ENCODE assay signal across 8 cellular contexts in genomic region chr9:137611623-137612609, GRCh38. TPM values are rescaled to one million over a fixed set of nuclear protein-coding genes. Genes with fewer than 3 reads are reported as not detected.
DNase-seq lines count a peak whose midpoint lies in the region; ATAC-seq and TF ChIP-seq lines count a peak whose summit lies in the region.

No MANE protein-coding gene starts in this region.

- ATAC-seq in Panc1 (peak; percentile 73), GM21619 (IDR thresholded peaks at IDR 0.05; ENCODE audit: unreplicated experiment) (no peak), HG03460 (IDR thresholded peaks at IDR 0.05; ENCODE audit: unreplicated experiment) (no peak)

- peak; percentile 28 for DNase-seq in activated CD4-positive, alpha-beta T cell treated with anti-CD3 and anti-CD28 coated beads for 1 hour
- no peak for DNase-seq in activated CD4-positive, alpha-beta T cell treated with anti-CD3 and anti-CD28 coated beads for 4 hours
- DNase-seq in Panc1 (ENCODE audit: low read depth, low spot score), result peak; percentile 60
- DNase-seq in cardiac fibroblast (ENCODE audit: low read depth in 2 of 2), result peak; percentile 66 to 90
- no peak for DNase-seq in testis

- no peak for TF ChIP-seq CTCF in Panc1 (IDR thresholded peaks at IDR 0.05)
- no peak for TF ChIP-seq CTCF in cardiac fibroblast (IDR thresholded peaks at IDR 0.05; ENCODE audit: low read depth, low read length)
- TF ChIP-seq CTCF in testis (IDR thresholded peaks at IDR 0.05), result no peak

- H3K4me1 ChIP-seq in Panc1 (ENCODE audit: control insufficient read depth, insufficient read depth, low read length) (peaks cover 53% of the 10 kb centered on the region), mesodermal cell (ENCODE audit: control insufficient read depth, insufficient read depth, low read length, poor library complexity, severe bottlenecking) (peaks cover 17% of the 10 kb centered on the region), testis (peaks cover 22% of the 10 kb centered on the region)

- CTCF ChIA-PET in Panc1 (lab: Charles Lee), result interaction anchor here (0.6 kb wide), 1 partner anchor 10 kb away, joined by 3 read pairs; no protein-coding TSS in a partner anchor

- in situ Hi-C loops in Panc1 (cut with HindIII; ENCODE audit: low pct_unique_long_range_greater_than_20kb, low sequenced_read_pairs), result no loop called here

- TF ChIP-seq POLR2A in testis (IDR thresholded peaks at IDR 0.05), result no peak

- POLR2A ChIA-PET in Panc1 (lab: Charles Lee), result no interaction called here

- 87 to 89% methylated on average over 14 to 17 of the region's 21 CpGs for WGBS in mesodermal cell (ENCODE audit: insufficient coverage in 2 of 2), 2 experiments
- 51 to 56% methylated on average over 13 to 21 of the region's 21 CpGs for WGBS in testis, 2 donors

- BruUV-seq in Panc1 (replicated peaks; lab: Mats Ljungman, UMichigan), result no TSS peak

- H3K9me3 ChIP-seq in Panc1 (ENCODE audit: control insufficient read depth, insufficient read depth, low read depth, low read length), result no peaks in the 10 kb centered on the region
- no peaks in the 10 kb centered on the region for H3K9me3 ChIP-seq in mesodermal cell (ENCODE audit: control insufficient read depth, low read length)
- no peaks in the 10 kb centered on the region for H3K9me3 ChIP-seq in testis

- intact Hi-C loops in Panc1 (cut with micrococcal nuclease; ENCODE audit: unreplicated experiment) (no loop called here), testis (cut with DNase I; ENCODE audit: low total_unique reads) (no loop called here)

- peak overlapping the region; percentile 82 for H3K27ac ChIP-seq in Panc1 (ENCODE audit: low read length)
- H3K27ac ChIP-seq in mesodermal cell (ENCODE audit: low read depth, low read length, severe bottlenecking), result peak overlapping the region; percentile 10
- peak overlapping the region in 1 of 2 donors; percentile 1 for H3K27ac ChIP-seq in testis

- H3K36me3 ChIP-seq in Panc1 (ENCODE audit: control insufficient read depth, insufficient read depth, low read length), result peaks cover 2% of the 10 kb centered on the region; the same call in 1 of the 2 replicates
- H3K36me3 ChIP-seq in mesodermal cell (ENCODE audit: control insufficient read depth, insufficient read depth, low read length), result peaks cover 24% of the 10 kb centered on the region
- H3K36me3 ChIP-seq in testis (ENCODE audit: low read depth, missing control alignments), result no peaks in the 10 kb centered on the region

- H3K27me3 ChIP-seq in Panc1 (ENCODE audit: control insufficient read depth, insufficient read depth, low read length) (no peaks in the 10 kb centered on the region), testis (no peaks in the 10 kb centered on the region)

- H3K4me3 ChIP-seq in Panc1 (ENCODE audit: low read depth in 2 of 2, low read length in 2 of 2), result no peak overlapping the region
- H3K4me3 ChIP-seq in cardiac fibroblast (replicated peaks in 1 of 2; ENCODE audit: low read depth in 2 of 2, low read length in 2 of 2), result peak overlapping the region in 1 of 2 donors; percentile 1
- no peak overlapping the region for H3K4me3 ChIP-seq in mesodermal cell (ENCODE audit: extremely low read depth, insufficient read depth, low read length, poor library complexity, severe bottlenecking)
- H3K4me3 ChIP-seq in testis, result no peak overlapping the region

RNA-seq across cellular contexts. Expression of gene ARRDC1, which starts 6.4 kb away (rescaled TPM):
- total RNA-seq in Panc1 (2021; ENCODE audit: unreplicated experiment) (47.1 TPM), testis (10 to 100 TPM; 38.2 to 47.6 TPM)
- 55.5 TPM for polyA plus RNA-seq in Panc1 (2012; ENCODE audit: insufficient read length)
- 17.5 TPM for polyA plus RNA-seq in mesodermal cell (2013, experiment 1 of 2)
- polyA plus RNA-seq in mesodermal cell (2013, experiment 2 of 2), result 12.5 TPM
- 36.8 TPM for polyA plus RNA-seq in testis (ENCODE audit: insufficient read depth, low read depth, low replicate concordance)

RNA-seq across cellular contexts. Expression of gene EHMT1, which starts 6.9 kb away (rescaled TPM):
- total RNA-seq in Panc1 (2021; ENCODE audit: unreplicated experiment) (63.9 TPM), testis (100 to 1,000 TPM; 193 to 207 TPM)
- 69.9 TPM for polyA plus RNA-seq in Panc1 (2012; ENCODE audit: insufficient read length)
- 49.5 TPM for polyA plus RNA-seq in mesodermal cell (2013, experiment 1 of 2)
- 46.4 TPM for polyA plus RNA-seq in mesodermal cell (2013, experiment 2 of 2)
- polyA plus RNA-seq in testis (ENCODE audit: insufficient read depth, low read depth, low replicate concordance), result 116 TPM

RNA-seq across cellular contexts. Expression of gene ZMYND19, which starts 21.6 kb away (rescaled TPM):
- total RNA-seq in Panc1 (2021; ENCODE audit: unreplicated experiment) (37.0 TPM), testis (10 to 100 TPM; 73.8 to 81.0 TPM)
- polyA plus RNA-seq in Panc1 (2012; ENCODE audit: insufficient read length), result 31.7 TPM
- 34.4 TPM for polyA plus RNA-seq in mesodermal cell (2013, experiment 1 of 2)
- polyA plus RNA-seq in mesodermal cell (2013, experiment 2 of 2), result 25.8 TPM
- polyA plus RNA-seq in testis (ENCODE audit: insufficient read depth, low read depth, low replicate concordance), result 72.2 TPM

RNA-seq across cellular contexts. Expression of gene DPH7, which starts 33.2 kb away (rescaled TPM):
- total RNA-seq in Panc1 (2021; ENCODE audit: unreplicated experiment) (35.9 TPM), testis (10 to 100 TPM; 61.8 to 92.5 TPM)
- 27.6 TPM for polyA plus RNA-seq in Panc1 (2012; ENCODE audit: insufficient read length)
- 27.3 TPM for polyA plus RNA-seq in mesodermal cell (2013, experiment 1 of 2)
- polyA plus RNA-seq in mesodermal cell (2013, experiment 2 of 2), result 25.0 TPM
- polyA plus RNA-seq in testis (ENCODE audit: insufficient read depth, low read depth, low replicate concordance), result 34.7 TPM

Comparison
In these comparisons a context has a peak if more than half of its experiments do, and no peak if none do; other contexts are left out.
1. DNase-seq: peak in activated CD4-positive, alpha-beta T cell treated with anti-CD3 and anti-CD28 coated beads for 1 hour (single experiment), Panc1 (single experiment) and cardiac fibroblast (2 of 2); none in activated CD4-positive, alpha-beta T cell treated with anti-CD3 and anti-CD28 coated beads for 4 hours (0 of 2) and testis (single experiment).